Comparison of ENCODE assay signal across 17 cellular contexts in the genomic region with DNA sequence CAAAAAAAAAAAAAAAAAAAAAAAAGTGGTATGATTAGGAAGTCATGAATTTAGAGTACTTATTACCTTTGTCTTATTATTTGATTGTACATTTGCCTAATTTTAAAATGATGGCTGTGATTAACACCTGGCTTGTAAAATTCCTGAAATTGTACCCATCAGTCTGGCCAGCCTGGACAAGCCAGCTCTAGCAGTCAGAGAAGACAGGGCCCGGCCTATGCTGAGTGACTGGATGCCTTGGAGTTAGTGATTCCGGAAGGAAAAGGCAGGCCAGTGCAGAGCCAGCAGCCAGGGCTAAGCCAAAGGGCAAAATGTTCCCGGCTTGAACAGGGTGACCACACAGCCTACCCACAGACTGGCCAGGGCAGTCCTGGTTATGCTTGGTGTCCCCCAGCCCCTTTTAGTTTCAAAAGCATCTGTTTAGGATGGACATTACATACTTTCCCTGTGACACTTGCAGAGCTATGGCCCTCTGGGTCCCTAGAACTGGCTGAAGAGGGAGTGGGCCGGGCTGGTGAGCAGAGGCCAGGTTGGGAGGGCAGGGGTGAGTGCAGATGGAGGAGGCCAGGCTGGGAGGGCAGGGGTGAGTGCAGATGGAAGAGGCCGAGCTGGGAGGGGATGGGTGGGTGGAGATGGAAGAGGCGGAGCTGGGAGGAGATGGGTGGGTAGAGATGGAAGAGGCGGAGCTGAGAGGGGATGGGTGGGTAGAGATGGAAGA.
DNase-seq lines count a peak whose midpoint lies in the region; ATAC-seq and TF ChIP-seq lines count a peak whose summit lies in the region.
"Had no signal": no experiment of that assay in that cellular context is flagged by ENCODE, and none has a peak within 500 bp of the region (broad histone marks: within the 10 kb centered on the region; RNA-seq: fewer than 3 reads in every experiment).

No MANE protein-coding gene starts in this region.

- H3K4me1 ChIP-seq in esophagus (ENCODE audit: control insufficient read depth in 2 of 2, insufficient read depth in 2 of 2, low read length in 1 of 2): peaks cover 3 to 34% of the 10 kb centered on the region in 2 donors
- H3K4me1 ChIP-seq in lower lobe of right lung: no peaks in the 10 kb centered on the region

- H3K4me3 ChIP-seq in esophagus (ENCODE audit: low read depth in 1 of 2, low read length in 2 of 2): no peak overlapping the region
- no peak overlapping the region for H3K4me3 ChIP-seq in lower lobe of right lung
- no peak overlapping the region for H3K4me3 ChIP-seq in lower leg skin (ENCODE audit: low read depth, poor library complexity, severe bottlenecking)
- H3K4me3 ChIP-seq: SJCRH30 had no signal

- H3K9me3 ChIP-seq in esophagus (ENCODE audit: control insufficient read depth in 2 of 2, insufficient read depth in 1 of 2, low read depth in 1 of 2, low read length in 1 of 2) (no peaks in the 10 kb centered on the region), lower lobe of right lung (no peaks in the 10 kb centered on the region)
- H3K9me3 ChIP-seq: SJCRH30 had no signal

- H3K27ac ChIP-seq in esophagus (ENCODE audit: low read depth in 2 of 2, low read length in 1 of 2) (peak overlapping the region; percentile 69 to 77), lower lobe of right lung (no peak overlapping the region)
- H3K27ac ChIP-seq: SJCRH30 had no signal

- TF ChIP-seq CTCF in lower lobe of right lung (IDR thresholded peaks at IDR 0.05) (no peak), lower leg skin (IDR thresholded peaks at IDR 0.05) (no peak)

- ATAC-seq in Right ventricle myocardium inferior (no peak), Right ventricle myocardium superior (ENCODE audit: poor library complexity) (no peak), lower lobe of right lung (no peak), GM18519 (IDR thresholded peaks at IDR 0.05; ENCODE audit: low FRiP score, unreplicated experiment) (no peak), GM21529 (IDR thresholded peaks at IDR 0.05; ENCODE audit: unreplicated experiment) (no peak), HG02798 (IDR thresholded peaks at IDR 0.05; ENCODE audit: poor library complexity, unreplicated experiment) (no peak)

- intact Hi-C loops in Right ventricle myocardium inferior (cut with DNase I): no loop called here
- intact Hi-C loops in Right ventricle myocardium superior (cut with DNase I): no loop called here
- intact Hi-C loops in lower lobe of right lung (cut with DNase I): no loop called here
- intact Hi-C loops in lower leg skin (cut with DNase I; ENCODE audit: low total_unique reads): no loop called here

- H3K27me3 ChIP-seq in esophagus (ENCODE audit: control insufficient read depth in 1 of 2, insufficient read depth in 2 of 2, low read length in 2 of 2) (no peaks in the 10 kb centered on the region), lower lobe of right lung (ENCODE audit: low read depth) (no peaks in the 10 kb centered on the region)
- H3K27me3 ChIP-seq: SJCRH30 had no signal

- H3K36me3 ChIP-seq in esophagus (ENCODE audit: control insufficient read depth in 2 of 2, insufficient read depth in 2 of 2, low read length in 1 of 2): no peaks in the 10 kb centered on the region
- no peaks in the 10 kb centered on the region for H3K36me3 ChIP-seq in lower lobe of right lung
- H3K36me3 ChIP-seq: SJCRH30 had no signal

- TF ChIP-seq POLR2A in lower leg skin (IDR thresholded peaks at IDR 0.05): no peak

- DNase-seq in Right ventricle myocardium inferior (ENCODE audit: missing footprints) (peak; percentile 33), Right ventricle myocardium superior (no peak), lower lobe of right lung (peak; percentile 27), lower leg skin (ENCODE audit: low spot score in 2 of 2) (no peak)
- DNase-seq: 8988T, H9, NCI-H1105 treated with DMSO at 0.1 percent for 48 hours, NCI-H1694 treated with DMSO at 0.1 percent for 48 hours, NCI-H2107, NCI-H524, NCI-H82, OCI-M1, SJCRH30 had no signal

- WGBS in esophagus, 2 donors: 66 to 68% methylated on average over 7 of the region's 7 CpGs
- WGBS in lower leg skin, 2 donors: 69 to 72% methylated on average over 6 to 7 of the region's 7 CpGs

Comparison
In these comparisons a context has a peak if more than half of its experiments do, and no peak if none do; other contexts are left out.
1. DNase-seq: peak in Right ventricle myocardium inferior (single experiment) and lower lobe of right lung (single experiment); none in Right ventricle myocardium superior (single experiment) and lower leg skin (0 of 2).